ENCODE assay signal across 20 cellular contexts in the genomic region with DNA sequence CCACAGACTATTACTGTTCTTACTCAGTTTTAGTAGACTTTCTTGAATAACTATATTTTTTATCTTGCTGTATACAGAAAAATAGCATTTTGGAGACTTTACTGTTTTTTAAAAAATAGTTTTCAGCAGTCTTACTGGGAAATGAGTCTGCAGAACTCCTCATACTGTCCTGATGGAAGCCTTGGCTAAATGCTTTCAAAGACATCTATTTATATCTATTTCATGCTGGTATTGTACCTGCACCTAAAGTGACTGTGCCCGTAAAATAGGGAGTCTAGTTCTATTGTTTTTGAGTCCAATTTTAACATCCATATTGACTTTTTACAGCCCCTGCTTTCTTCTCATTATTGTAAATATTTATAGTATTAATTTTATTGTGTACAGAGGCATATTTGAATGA.
A peak's percentile ranks its signal among the peaks of the same experiment; 100 is the strongest.
DNase-seq lines count a peak whose midpoint lies in the region; ATAC-seq, FAIRE-seq and TF ChIP-seq lines count a peak whose summit lies in the region.
"Had no signal": no experiment of that assay in that cellular context is flagged by ENCODE, and none has a peak within 500 bp of the region (broad histone marks: within the 10 kb centered on the region; RNA-seq: fewer than 3 reads in every experiment).

No MANE protein-coding gene starts in this region.

- H3K9ac ChIP-seq in mammary epithelial cell (ENCODE audit: insufficient read depth, low read length), result no peak overlapping the region

- H3K79me2 ChIP-seq in mammary epithelial cell (ENCODE audit: insufficient read depth, low read length), result no peaks in the 10 kb centered on the region

- no peaks in the 10 kb centered on the region for H3K36me3 ChIP-seq in mammary epithelial cell (ENCODE audit: insufficient read depth, low read length)
- H3K36me3 ChIP-seq: BE2C had no signal

- intact Hi-C loops in Right ventricle myocardium superior (cut with DNase I), result no loop called here
- intact Hi-C loops in right cardiac atrium (cut with DNase I), result no loop called here
- intact Hi-C loops in mammary epithelial cell (cut with micrococcal nuclease), result loop anchor here (5.0 kb wide), 1 partner anchor 208 kb away; no protein-coding TSS in a partner anchor

- H3K4me1 ChIP-seq in right cardiac atrium (ENCODE audit: control insufficient read depth, insufficient read depth, low read length) (no peaks in the 10 kb centered on the region), mammary epithelial cell (ENCODE audit: insufficient read depth, low read length) (peaks cover 22% of the 10 kb centered on the region)
- H3K4me1 ChIP-seq: BE2C had no signal

- in situ Hi-C loops in mammary epithelial cell (cut with MboI; ENCODE audit: low sequenced_read_pairs in 2 of 2), result no loop called here

- no peak overlapping the region for H3K4me2 ChIP-seq in mammary epithelial cell (ENCODE audit: insufficient read depth, low read depth, low read length)
- H3K4me2 ChIP-seq: GM23338 had no signal

- no TSS peak for BruUV-seq in mammary epithelial cell (replicated peaks; lab: Mats Ljungman, UMichigan)

- no peaks in the 10 kb centered on the region for H4K20me1 ChIP-seq in mammary epithelial cell (ENCODE audit: insufficient read depth, low read length)

- H3K4me3 ChIP-seq in right cardiac atrium (ENCODE audit: low read length) (no peak overlapping the region), mammary epithelial cell (replicated peaks in 1 of 3; ENCODE audit: insufficient read depth in 1 of 3, low read depth in 2 of 3, low read length in 3 of 3) (no peak overlapping the region)
- H3K4me3 ChIP-seq: GM12878, GM23338 had no signal

- FAIRE-seq in RCC 7860 (lab: Jason Lieb, UNC), result no peak
- FAIRE-seq: A204.1, GM12878, H54 had no signal

- no peak for DNase-seq in Right ventricle myocardium superior
- no peak for DNase-seq in right cardiac atrium
- peak; percentile 45 for DNase-seq in NCI-H748 treated with DMSO at 0.1 percent for 48 hours (lab: John Stamatoyannopoulos, UW)
- DNase-seq in mammary epithelial cell, result no peak
- DNase-seq in RCC 7860 (ENCODE audit: low spot score), result no peak
- DNase-seq: ACHN; BE2C; C1 segment of cervical spinal cord; CD4-positive, CD25-positive, alpha-beta regulatory T cell; CD8-positive, alpha-beta memory T cell; COR-L47; DMS 273 treated with DMSO at 0.1 percent for 48 hours; DND-41; EL; HCEC 1CT had no signal

- peak overlapping the region; percentile 48 for H2AFZ ChIP-seq in mammary epithelial cell (ENCODE audit: low read depth, low read length)

- H3K27ac ChIP-seq in right cardiac atrium (ENCODE audit: low read length) (no peak overlapping the region), mammary epithelial cell (ENCODE audit: insufficient read depth, low read depth, low read length) (peak overlapping the region; percentile 70)

- ATAC-seq in Right ventricle myocardium superior (ENCODE audit: poor library complexity) (peak; percentile 84), right cardiac atrium (no peak), GM21447 (IDR thresholded peaks at IDR 0.05; ENCODE audit: unreplicated experiment) (no peak)
- ATAC-seq: GM12878, GM23338 had no signal

- H3K27me3 ChIP-seq in right cardiac atrium (ENCODE audit: control insufficient read depth, insufficient read depth) (no peaks in the 10 kb centered on the region), mammary epithelial cell (ENCODE audit: insufficient read depth, low read length) (no peaks in the 10 kb centered on the region)
- H3K27me3 ChIP-seq: BE2C had no signal

- dilution Hi-C loops in mammary epithelial cell (cut with HindIII; ENCODE audit: low sequenced_read_pairs), result no loop called here

- no peak for TF ChIP-seq CTCF in mammary epithelial cell (conservative IDR thresholded peaks at IDR 0.05 in 1 of 2, IDR thresholded peaks at IDR 0.05 in 1 of 2; ENCODE audit: extremely low read depth in 1 of 2, insufficient read depth in 1 of 2, low read depth in 1 of 2, low read length in 2 of 2)

- no peaks in the 10 kb centered on the region for H3K9me3 ChIP-seq in right cardiac atrium (ENCODE audit: control insufficient read depth, low read length)
- H3K9me3 ChIP-seq in mammary epithelial cell (replicated peaks; ENCODE audit: insufficient read depth, low read length), result no peaks in the 10 kb centered on the region
- H3K9me3 ChIP-seq: BE2C had no signal

- CTCF ChIA-PET in mammary epithelial cell (lab: Charles Lee; ENCODE audit: low non-redundant PET), result no interaction called here

- WGBS in right cardiac atrium, result 78% methylated on average over 1 of the region's 1 CpG
- 90% methylated on average over 1 of the region's 1 CpG for WGBS in mammary epithelial cell (ENCODE audit: low coverage, missing lambda C conversion rate)
